Comparison of ENCODE assay signal across 9 cellular contexts in genomic region chr14:82642425-82642824, GRCh38.
DNase-seq lines count a peak whose midpoint lies in the region; ATAC-seq, FAIRE-seq and TF ChIP-seq lines count a peak whose summit lies in the region.
"Had no signal": no experiment of that assay in that cellular context is flagged by ENCODE, and none has a peak within 500 bp of the region (broad histone marks: within the 10 kb centered on the region; RNA-seq: fewer than 3 reads in every experiment).

No MANE protein-coding gene starts in this region.

- no peak for FAIRE-seq in HepG2 (lab: Jason Lieb, UNC)

- WGBS in liver, result 73% methylated on average over 15 of the region's 15 CpGs
- 50% methylated on average over 15 of the region's 15 CpGs for WGBS in HepG2 (ENCODE audit: low lambda C conversion rate)
- WGBS in hepatocyte (ENCODE audit: low lambda C conversion rate, missing lambda C conversion rate), result 26% methylated on average over 15 of the region's 15 CpGs

- no peaks in the 10 kb centered on the region for H3K4me1 ChIP-seq in liver (ENCODE audit: control insufficient read depth in 4 of 4, insufficient read depth in 4 of 4, low read length in 3 of 4)
- H3K4me1 ChIP-seq in HepG2 (ENCODE audit: insufficient read depth, low read length), result no peaks in the 10 kb centered on the region
- no peaks in the 10 kb centered on the region for H3K4me1 ChIP-seq in NT2/D1 (ENCODE audit: insufficient read depth, insufficient read length)
- H3K4me1 ChIP-seq in hepatocyte (ENCODE audit: insufficient read depth), result no peaks in the 10 kb centered on the region
- no peaks in the 10 kb centered on the region for H3K4me1 ChIP-seq in upper lobe of right lung

- H3K27me3 ChIP-seq in liver (ENCODE audit: control insufficient read depth in 4 of 4, insufficient read depth in 4 of 4, low read length in 3 of 4), result no peaks in the 10 kb centered on the region
- H3K27me3 ChIP-seq in HepG2 (ENCODE audit: control insufficient read depth in 1 of 2, insufficient read depth in 2 of 2, low read length in 2 of 2), result no peaks in the 10 kb centered on the region
- no peaks in the 10 kb centered on the region for H3K27me3 ChIP-seq in NT2/D1 (ENCODE audit: insufficient read depth, insufficient read length)
- H3K27me3 ChIP-seq in hepatocyte, result no peaks in the 10 kb centered on the region
- no peaks in the 10 kb centered on the region for H3K27me3 ChIP-seq in upper lobe of right lung

- intact Hi-C loops in HepG2 (cut with micrococcal nuclease; ENCODE audit: unreplicated experiment) (no loop called here), upper lobe of right lung (cut with DNase I) (no loop called here)

- H3K4me2 ChIP-seq in HepG2 (ENCODE audit: low read depth, low read length) (no peak overlapping the region), hepatocyte (peak overlapping the region; percentile 64)

- H4K20me1 ChIP-seq in HepG2 (ENCODE audit: insufficient read depth, low read length) (no peaks in the 10 kb centered on the region), hepatocyte (ENCODE audit: insufficient read depth, poor library complexity, severe bottlenecking) (no peaks in the 10 kb centered on the region)

- TF ChIP-seq CTCF in liver (IDR thresholded peaks at IDR 0.05; ENCODE audit: low read depth, low read length, missing input control) (no peak), HepG2 (CRISPR knock-in tag; IDR thresholded peaks at IDR 0.05) (no peak), hepatocyte (IDR thresholded peaks at IDR 0.05; ENCODE audit: poor library complexity) (no peak), upper lobe of right lung (IDR thresholded peaks at IDR 0.05) (no peak)

- POLR2A ChIA-PET in HepG2 (lab: Yijun Ruan, JAX), result no interaction called here

- no peak overlapping the region for H3K27ac ChIP-seq in liver (ENCODE audit: low read depth in 1 of 2, low read length in 2 of 2)
- no peak overlapping the region for H3K27ac ChIP-seq in HepG2 (ENCODE audit: extremely low read length, insufficient read depth, low read length)
- H3K27ac ChIP-seq in hepatocyte, result peak overlapping the region; percentile 50
- no peak overlapping the region for H3K27ac ChIP-seq in upper lobe of right lung

- H3K79me2 ChIP-seq in HepG2 (ENCODE audit: insufficient read depth, low read length) (no peaks in the 10 kb centered on the region), hepatocyte (no peaks in the 10 kb centered on the region)

- TF ChIP-seq EP300 in HepG2 (IDR thresholded peaks at IDR 0.05; ENCODE audit: low read depth in 2 of 2, low read length in 2 of 2) (no peak), HepG2 (CRISPR knock-in tag; IDR thresholded peaks at IDR 0.05; ENCODE audit: borderline replicate concordance) (no peak)

- no peaks in the 10 kb centered on the region for H3K9me2 ChIP-seq in hepatocyte (replicated peaks; ENCODE audit: insufficient read depth)

- TF ChIP-seq RAD21 in liver (IDR thresholded peaks at IDR 0.05) (no peak), HepG2 (CRISPR knock-in tag; IDR thresholded peaks at IDR 0.05) (no peak)

- BruUV-seq in HepG2 (replicated peaks; lab: Mats Ljungman, UMichigan), result no TSS peak

- H3K36me3 ChIP-seq in liver (ENCODE audit: control insufficient read depth in 4 of 4, insufficient read depth in 3 of 4, low read depth in 1 of 4, low read length in 3 of 4) (no peaks in the 10 kb centered on the region), HepG2 (replicated peaks in 1 of 2; ENCODE audit: control insufficient read depth in 1 of 2, insufficient read depth in 2 of 2, low read length in 2 of 2) (no peaks in the 10 kb centered on the region), NT2/D1 (ENCODE audit: insufficient read depth, insufficient read length, low read length) (no peaks in the 10 kb centered on the region), hepatocyte (replicated peaks; ENCODE audit: insufficient read depth, low read depth) (no peaks in the 10 kb centered on the region), upper lobe of right lung (no peaks in the 10 kb centered on the region)

- TF ChIP-seq POLR2A in HepG2 (IDR thresholded peaks at IDR 0.05; ENCODE audit: insufficient read depth in 1 of 2, low read depth in 2 of 2, low read length in 2 of 2), result no peak

- no peak overlapping the region for H3K9ac ChIP-seq in liver (ENCODE audit: low read depth in 1 of 2, low read length in 2 of 2)
- H3K9ac ChIP-seq in HepG2 (ENCODE audit: insufficient read depth, low read depth, low read length), result no peak overlapping the region
- no peak overlapping the region for H3K9ac ChIP-seq in NT2/D1 (ENCODE audit: insufficient read length, low read depth)

- ATAC-seq in HepG2 (no peak), upper lobe of right lung (peak; percentile 68)

- CTCF ChIA-PET in HepG2 (lab: Yijun Ruan, JAX; ENCODE audit: low intra/inter-chr PET ratio, low total read pairs), result no interaction called here

- H2AFZ ChIP-seq in HepG2 (ENCODE audit: low read length), result no peak overlapping the region
- H2AFZ ChIP-seq in hepatocyte, result peak overlapping the region; percentile 68

- DNase-seq in HepG2 (ENCODE audit: low spot score), result no peak
- peak; percentile 32 for DNase-seq in NT2/D1 (ENCODE audit: low read depth, low spot score)
- DNase-seq in hepatocyte (ENCODE audit: low spot score), result peak; percentile 86
- peak; percentile 68 for DNase-seq in upper lobe of right lung
- no peak for DNase-seq in stimulated activated CD4-positive, alpha-beta T cell treated with anti-CD3 and anti-CD28 coated beads, Interleukin-15, amount 100 ng/mL, for 24 hours
- DNase-seq in NCI-H82 (lab: John Stamatoyannopoulos, UW), result no peak
- no peak for DNase-seq in stimulated activated CD4-positive, alpha-beta T cell treated with anti-CD3 and anti-CD28 coated beads, Interleukin-12 subunit alpha, Interleukin-12 subunit beta, amount 100 ng/mL, for 4 hours
- DNase-seq: retina had no signal

- H3K9me3 ChIP-seq in liver (ENCODE audit: control insufficient read depth in 4 of 4, low read length in 3 of 4) (no peaks in the 10 kb centered on the region), HepG2 (ENCODE audit: low read length) (peaks cover 83% of the 10 kb centered on the region), NT2/D1 (ENCODE audit: insufficient read depth, low read length) (no peaks in the 10 kb centered on the region), hepatocyte (ENCODE audit: low read depth) (no peaks in the 10 kb centered on the region), upper lobe of right lung (no peaks in the 10 kb centered on the region)

- H3K4me3 ChIP-seq in liver (ENCODE audit: low read depth in 1 of 3, low read length in 3 of 3) (no peak overlapping the region), HepG2 (replicated peaks in 1 of 3; ENCODE audit: insufficient read depth in 1 of 3, low read depth in 2 of 3, low read length in 3 of 3) (no peak overlapping the region), NT2/D1 (ENCODE audit: insufficient read length, low read depth) (peak overlapping the region; percentile 26), hepatocyte (peak overlapping the region; percentile 18), upper lobe of right lung (peak overlapping the region; percentile 4)

- in situ Hi-C loops in HepG2 (cut with HindIII; ENCODE audit: extremely low pct_ligation_motif_present, low pct_unique_long_range_greater_than_20kb), result no loop called here

TF ChIP-seq in liver, 16 proteins besides CTCF, POLR2A, EP300 and RAD21:
- TF ChIP-seq JUND (IDR thresholded peaks at IDR 0.05) (no peak), YY1 (IDR thresholded peaks at IDR 0.05) (peak; percentile 15)

TF ChIP-seq in HepG2, 621 proteins besides CTCF, POLR2A, EP300 and RAD21:
- TF ChIP-seq CBFB (CRISPR knock-in tag; IDR thresholded peaks at IDR 0.05) (no peak), CREM (IDR thresholded peaks at IDR 0.05) (no peak), CREM (CRISPR knock-in tag; IDR thresholded peaks at IDR 0.05) (no peak), ZNF780A (CRISPR knock-in tag; IDR thresholded peaks at IDR 0.05) (no peak), CENPT (CRISPR knock-in tag; IDR thresholded peaks at IDR 0.05; ENCODE audit: low read depth) (no peak)

Comparison
In these comparisons a context has a peak if more than half of its experiments do, and no peak if none do; other contexts are left out.
1. H3K4me3 ChIP-seq: peak in NT2/D1 (single experiment), hepatocyte (single experiment) and upper lobe of right lung (single experiment); none in liver (0 of 3) and HepG2 (0 of 3).
2. DNase-seq: peak in NT2/D1 (single experiment), hepatocyte (single experiment) and upper lobe of right lung (single experiment); none in HepG2 (single experiment), stimulated activated CD4-positive, alpha-beta T cell treated with anti-CD3 and anti-CD28 coated beads, Interleukin-15, amount 100 ng/mL, for 24 hours (single experiment), NCI-H82 (single experiment) and stimulated activated CD4-positive, alpha-beta T cell treated with anti-CD3 and anti-CD28 coated beads, Interleukin-12 subunit alpha, Interleukin-12 subunit beta, amount 100 ng/mL, for 4 hours (single experiment).